In genomic region chr19:35318679-35319448, GRCh38 we compare ENCODE assay signal across 10 cellular contexts. TPM values are rescaled to one million over a fixed set of nuclear protein-coding genes. Genes with fewer than 3 reads are reported as not detected.
DNase-seq lines count a peak whose midpoint lies in the region; ATAC-seq, FAIRE-seq and TF ChIP-seq lines count a peak whose summit lies in the region.
"Had no signal": no experiment of that assay in that cellular context is flagged by ENCODE, and none has a peak within 500 bp of the region (broad histone marks: within the 10 kb centered on the region; RNA-seq: fewer than 3 reads in every experiment).

No MANE protein-coding gene starts in this region.

- H3K27me3 ChIP-seq in K562 (ENCODE audit: control insufficient read depth in 2 of 2, insufficient read depth in 2 of 2, low read length in 2 of 2) = no peaks in the 10 kb centered on the region
- H3K27me3 ChIP-seq in right lobe of liver = no peaks in the 10 kb centered on the region
- H3K27me3 ChIP-seq in tibial nerve = no peaks in the 10 kb centered on the region
- H3K27me3 ChIP-seq: cardiac muscle cell had no signal

- CTCF ChIA-PET in A549 (lab: Yijun Ruan, JAX) = interaction anchor here (1.0 to 2.6 kb wide), 2 partner anchors 18 to 177 kb away, joined by 3 to 8 read pairs; no protein-coding TSS in a partner anchor
- CTCF ChIA-PET in K562 (lab: Yijun Ruan, JAX; ENCODE audit: low intra/inter-chr PET ratio) = no interaction called here

- ATAC-seq in A549 (peak; percentile 70 to 83), K562 (peak; percentile 62), right lobe of liver (peak; percentile 68 to 83 (median 76)), HG02973 (IDR thresholded peaks at IDR 0.05; ENCODE audit: unreplicated experiment) (no peak)

- TF ChIP-seq RAD21 in A549 (conservative IDR thresholded peaks at IDR 0.05 in 1 of 2, IDR thresholded peaks at IDR 0.05 in 1 of 2) (no peak), K562 (CRISPR knock-in tag; conservative IDR thresholded peaks at IDR 0.05 in 1 of 2, IDR thresholded peaks at IDR 0.05 in 1 of 2) (no peak)

- H3K4me3 ChIP-seq in A549 = no peak overlapping the region
- H3K4me3 ChIP-seq in K562 = no peak overlapping the region
- H3K4me3 ChIP-seq in right lobe of liver = no peak overlapping the region
- H3K4me3 ChIP-seq in tibial nerve = no peak overlapping the region
- H3K4me3 ChIP-seq: cardiac muscle cell had no signal

- H3K27ac ChIP-seq in A549 (peak overlapping the region; percentile 55 to 70; a peak in 5 of 6 replicates), K562 (ENCODE audit: extremely low read depth, low read depth, low read length) (peak overlapping the region; percentile 69; the same call in 2 of the 3 replicates), right lobe of liver (peak overlapping the region in 1 of 3 donors; percentile 33), tibial nerve (peak overlapping the region in 2 of 4 donors; percentile 61 to 65)
- H3K27ac ChIP-seq: cardiac muscle cell had no signal

- DNase-seq in A549 (ENCODE audit: low read depth in 1 of 2, low spot score in 1 of 2) (peak; percentile 84), HS-27A (ENCODE audit: low read depth) (peak; percentile 93), K562 (ENCODE audit: extremely low read depth in 1 of 4, low spot score in 3 of 4) (peak; percentile 46 to 75 (median 48)), right lobe of liver (peak in 2 of 3 donors; percentile 67 to 81), tibial nerve (ENCODE audit: low spot score in 2 of 2) (peak in 1 of 2 donors; percentile 33), GDM1 (lab: John Stamatoyannopoulos, UW) (no peak)
- no peak for DNase-seq in stimulated activated CD4-positive, alpha-beta T cell treated with anti-CD3 and anti-CD28 coated beads, Interleukin-4, amount 100 ng/mL, for 1 hour

- TF ChIP-seq POLR2A in A549 (IDR thresholded peaks at IDR 0.05; ENCODE audit: low read length) (no peak), K562 (conservative IDR thresholded peaks at IDR 0.05) (no peak), right lobe of liver (IDR thresholded peaks at IDR 0.05) (no peak), tibial nerve (IDR thresholded peaks at IDR 0.05) (no peak)

- H3K9me3 ChIP-seq in A549 = peaks cover 11% of the 10 kb centered on the region
- H3K9me3 ChIP-seq in K562 (replicated peaks; ENCODE audit: control insufficient read depth, insufficient read depth, low read depth, low read length) = peaks cover 3% of the 10 kb centered on the region; the same call in 1 of the 2 replicates
- no peaks in the 10 kb centered on the region for H3K9me3 ChIP-seq in right lobe of liver
- H3K9me3 ChIP-seq in tibial nerve = peaks cover 0 to 4% (median 0%) of the 10 kb centered on the region in 4 donors

- in situ Hi-C loops in K562 (cut with MboI) = no loop called here

- POLR2A ChIA-PET in A549 (lab: Yijun Ruan, JAX) = no interaction called here
- POLR2A ChIA-PET in K562 (lab: Yijun Ruan, JAX) = interaction anchor here (1.0 to 2.8 kb wide), 3 partner anchors 11 to 48 kb away, joined by 3 to 11 read pairs (median 4); no protein-coding TSS in a partner anchor

- no peaks in the 10 kb centered on the region; the same call in 2 of the 3 replicates for H3K36me3 ChIP-seq in K562 (ENCODE audit: control insufficient read depth, insufficient read depth, low read length)
- H3K36me3 ChIP-seq in right lobe of liver = no peaks in the 10 kb centered on the region
- no peaks in the 10 kb centered on the region for H3K36me3 ChIP-seq in tibial nerve
- H3K36me3 ChIP-seq: cardiac muscle cell had no signal

- H3K79me2 ChIP-seq in K562 (ENCODE audit: control insufficient read depth, insufficient read depth, low read length) = no peaks in the 10 kb centered on the region

- WGBS in A549 (ENCODE audit: missing lambda C conversion rate) = 47% methylated on average over 16 of the region's 16 CpGs
- WGBS in K562 (ENCODE audit: insufficient coverage, low coverage, missing lambda C conversion rate) = 43% methylated on average over 16 of the region's 16 CpGs
- WGBS in right lobe of liver (ENCODE audit: insufficient coverage, low coverage, low lambda C conversion rate, missing lambda C conversion rate) = 63% methylated on average over 6 of the region's 16 CpGs
- 41 to 48% methylated on average over 14 to 16 of the region's 16 CpGs for WGBS in tibial nerve, 2 donors

- no peaks in the 10 kb centered on the region for H3K9me1 ChIP-seq in K562 (ENCODE audit: control insufficient read depth, insufficient read depth, low read length)

- peak overlapping the region; percentile 43 to 65 for H3K9ac ChIP-seq in K562 (ENCODE audit: insufficient read depth in 1 of 2, low read depth in 2 of 2, low read length in 2 of 2)

- BruUV-seq in K562 (replicated peaks; lab: Mats Ljungman, UMichigan) = no TSS peak

- TF ChIP-seq EP300 in A549 (IDR thresholded peaks at IDR 0.05) (no peak), K562 (IDR thresholded peaks at IDR 0.05; ENCODE audit: low read length) (no peak), tibial nerve (IDR thresholded peaks at IDR 0.05) (peak; percentile 13 to 73)

- peaks cover 16% of the 10 kb centered on the region for H3K4me1 ChIP-seq in A549
- H3K4me1 ChIP-seq in K562 (replicated peaks in 1 of 2; ENCODE audit: control insufficient read depth in 2 of 2, insufficient read depth in 2 of 2, low read length in 2 of 2) = peaks cover 37 to 38% of the 10 kb centered on the region in 2 experiments
- H3K4me1 ChIP-seq in right lobe of liver = no peaks in the 10 kb centered on the region
- H3K4me1 ChIP-seq in tibial nerve = peaks cover 0 to 9% (median 2%) of the 10 kb centered on the region in 4 donors

- intact Hi-C loops in K562 (cut with micrococcal nuclease) (no loop called here), right lobe of liver (cut with DNase I) (no loop called here)

- H2AFZ ChIP-seq in K562 (ENCODE audit: low read depth, low read length) = peak overlapping the region; percentile 89

- FAIRE-seq in A549 (lab: Jason Lieb, UNC) = peak; percentile 63
- peak; percentile 71 for FAIRE-seq in K562 (lab: Jason Lieb, UNC)

- peak overlapping the region; percentile 41 for H3K4me2 ChIP-seq in A549
- peak overlapping the region; percentile 21 for H3K4me2 ChIP-seq in K562 (ENCODE audit: insufficient read depth, low read length)

- TF ChIP-seq CTCF in A549 (IDR thresholded peaks at IDR 0.05) (no peak), K562 (IDR thresholded peaks at IDR 0.05 in 2 of 3, conservative IDR thresholded peaks at IDR 0.05 in 1 of 3; ENCODE audit: insufficient read depth in 2 of 3, low read depth in 1 of 3, low read length in 3 of 3) (no peak), right lobe of liver (IDR thresholded peaks at IDR 0.05) (no peak), tibial nerve (IDR thresholded peaks at IDR 0.05) (no peak)

- H4K20me1 ChIP-seq in K562 (replicated peaks; ENCODE audit: control insufficient read depth, insufficient read depth, low read length) = no peaks in the 10 kb centered on the region

RNA-seq across cellular contexts. Expression of gene CD22, which starts 10.1 kb away (rescaled TPM):
- polyA plus RNA-seq in A549 (2011; rRNA removed) = 0.14 and 0.29 TPM in 2 replicates
- polyA plus RNA-seq in A549 (2012; cell fraction: cytosol; rRNA removed) = 0.03 and 0.20 TPM in 2 replicates
- polyA plus RNA-seq in A549 (2012; cell fraction: nucleus; rRNA removed) = 0.18 TPM in 1 of 2 replicates, not detected in the other
- polyA plus RNA-seq in A549 (2017; fragmentation: RNase III; extraction: RNeasy Plus Mini Kit Qiagen cat#74134 plus additional on column Dnase treatment) = 0.05 TPM in 1 of 3 replicates, not detected in the others
- polyA minus RNA-seq in A549 (2011; rRNA and poly(A)+ RNA removed) = not detected in 2 replicates
- total RNA-seq in K562 (2011; cell fraction: chromatin; rRNA removed; ENCODE audit: low replicate concordance) = 29.7 and 39.0 TPM in 2 replicates
- total RNA-seq in K562 (2011; cell fraction: nucleolus; rRNA removed) = 22.1 and 24.3 TPM in 2 replicates
- 23.2 and 26.7 TPM in 2 replicates for total RNA-seq in K562 (2011; cell fraction: nucleoplasm; rRNA removed)
- 5.0 and 5.3 TPM in 2 replicates for total RNA-seq in K562 (2014; rRNA removed)
- total RNA-seq in K562 (2014; rRNA removed; fragmentation: Illumina TruSeq; extraction: Trizol) = 2.3 and 2.4 TPM in 2 replicates
- total RNA-seq in K562 (2015; rRNA removed; fragmentation: Illumina TruSeq; extraction: Trizol) = 1.7 and 2.1 TPM in 2 replicates
- total RNA-seq in K562 (2021) = 3.5 and 5.9 TPM in 2 replicates
- 2.4 and 4.2 TPM in 2 replicates for polyA plus RNA-seq in K562 (2011; rRNA removed)
- 2.3 and 3.4 TPM in 2 replicates for polyA plus RNA-seq in K562 (2011; cell fraction: cytosol; rRNA removed)
- 5.1 and 17.6 TPM in 2 replicates for polyA plus RNA-seq in K562 (2011; cell fraction: nucleus; rRNA removed)
- polyA plus RNA-seq in K562 (2012) = 3.0 and 4.6 TPM in 2 replicates
- 3.7 and 4.1 TPM in 2 replicates for polyA plus RNA-seq in K562 (2014; fragmentation: Illumina TruSeq; extraction: Trizol)
- under 1 TPM; 0.29 to 0.84 TPM for polyA plus RNA-seq in K562 (2014; fragmentation: Nextera tagmentation; extraction: Ambion mirVana)
- polyA plus RNA-seq in K562 (2014; rRNA removed) = 4.1 and 6.2 TPM in 2 replicates
- polyA minus RNA-seq in K562 (2011; rRNA and poly(A)+ RNA removed) = 1.4 and 6.6 TPM in 2 replicates
- 3.2 TPM in 1 of 2 replicates, not detected in the other for polyA minus RNA-seq in K562 (2011; cell fraction: cytosol; rRNA and poly(A)+ RNA removed)
- polyA minus RNA-seq in K562 (2011; cell fraction: nucleus; rRNA and poly(A)+ RNA removed) = 1.6 and 3.8 TPM in 2 replicates
- total RNA-seq in right lobe of liver = 1 to 10 TPM in 3 of 6 experiments, under 1 TPM in 3; 0.39 to 1.3 (median 0.96) TPM
- 10 to 100 TPM in 3 of 4 donors, 1 to 10 TPM in 1; 7.2 to 22.8 (median 13.4) TPM for total RNA-seq in tibial nerve
- polyA plus RNA-seq: cardiac muscle cell had no signal

RNA-seq across cellular contexts. Expression of gene MAG, which starts 26.9 kb away (rescaled TPM):
- polyA plus RNA-seq in A549 (2011; rRNA removed) (not detected in 2 replicates), A549 (2017; fragmentation: RNase III; extraction: RNeasy Plus Mini Kit Qiagen cat#74134 plus additional on column Dnase treatment) (not detected in 3 replicates), K562 (2011; rRNA removed) (1.4 and 1.6 TPM in 2 replicates), K562 (2014; fragmentation: Illumina TruSeq; extraction: Trizol) (0.61 and 3.3 TPM in 2 replicates), K562 (2014; fragmentation: Nextera tagmentation; extraction: Ambion mirVana) (under 1 TPM; 0.11 to 0.39 TPM), K562 (2014; rRNA removed) (2.9 and 10.0 TPM in 2 replicates)
- not detected in 2 replicates for polyA plus RNA-seq in A549 (2012; cell fraction: cytosol; rRNA removed)
- not detected in 2 replicates for polyA plus RNA-seq in A549 (2012; cell fraction: nucleus; rRNA removed)
- polyA minus RNA-seq in A549 (2011; rRNA and poly(A)+ RNA removed) = not detected in 2 replicates
- 9.6 and 21.9 TPM in 2 replicates for total RNA-seq in K562 (2011; cell fraction: chromatin; rRNA removed; ENCODE audit: low replicate concordance)
- total RNA-seq in K562 (2011; cell fraction: nucleolus; rRNA removed) = 25.2 and 25.7 TPM in 2 replicates
- 12.0 and 17.2 TPM in 2 replicates for total RNA-seq in K562 (2011; cell fraction: nucleoplasm; rRNA removed)
- total RNA-seq in K562 (2014; rRNA removed) (6.3 and 9.0 TPM in 2 replicates), K562 (2014; rRNA removed; fragmentation: Illumina TruSeq; extraction: Trizol) (0.67 and 1.1 TPM in 2 replicates), K562 (2015; rRNA removed; fragmentation: Illumina TruSeq; extraction: Trizol) (2.8 and 4.6 TPM in 2 replicates), K562 (2021) (6.4 and 7.7 TPM in 2 replicates), right lobe of liver (under 1 TPM in 1 of 6 experiments, not detected in 5; 0.40 TPM), tibial nerve (10 to 100 TPM; 31.8 to 49.6 (median 38.4) TPM)
- polyA plus RNA-seq in K562 (2011; cell fraction: cytosol; rRNA removed) = 1.6 and 6.7 TPM in 2 replicates
- polyA plus RNA-seq in K562 (2011; cell fraction: nucleus; rRNA removed) = 1.9 and 8.2 TPM in 2 replicates
- polyA plus RNA-seq in K562 (2012) = 2.3 and 5.2 TPM in 2 replicates
- 1.4 TPM in 1 of 2 replicates, not detected in the other for polyA minus RNA-seq in K562 (2011; rRNA and poly(A)+ RNA removed)
- polyA minus RNA-seq in K562 (2011; cell fraction: cytosol; rRNA and poly(A)+ RNA removed) = 3.0 and 8.6 TPM in 2 replicates
- polyA minus RNA-seq in K562 (2011; cell fraction: nucleus; rRNA and poly(A)+ RNA removed) = 3.8 and 6.6 TPM in 2 replicates

RNA-seq across cellular contexts. Expression of gene FFAR1, which starts 28.8 kb away (rescaled TPM):
- polyA plus RNA-seq in A549 (2011; rRNA removed) (not detected in 2 replicates), A549 (2017; fragmentation: RNase III; extraction: RNeasy Plus Mini Kit Qiagen cat#74134 plus additional on column Dnase treatment) (not detected in 3 replicates), K562 (2011; rRNA removed) (not detected in 2 replicates), K562 (2014; fragmentation: Illumina TruSeq; extraction: Trizol) (not detected in 2 replicates), K562 (2014; fragmentation: Nextera tagmentation; extraction: Ambion mirVana) (not detected), K562 (2014; rRNA removed) (not detected in 2 replicates)
- polyA plus RNA-seq in A549 (2012; cell fraction: cytosol; rRNA removed) = not detected in 2 replicates
- not detected in 2 replicates for polyA plus RNA-seq in A549 (2012; cell fraction: nucleus; rRNA removed)
- polyA minus RNA-seq in A549 (2011; rRNA and poly(A)+ RNA removed) = not detected in 2 replicates
- 0.28 TPM in 1 of 2 replicates, not detected in the other for total RNA-seq in K562 (2011; cell fraction: chromatin; rRNA removed; ENCODE audit: low replicate concordance)
- 0.13 and 0.17 TPM in 2 replicates for total RNA-seq in K562 (2011; cell fraction: nucleolus; rRNA removed)
- total RNA-seq in K562 (2011; cell fraction: nucleoplasm; rRNA removed) = not detected in 2 replicates
- total RNA-seq in K562 (2014; rRNA removed) (not detected in 2 replicates), K562 (2014; rRNA removed; fragmentation: Illumina TruSeq; extraction: Trizol) (not detected in 2 replicates), K562 (2015; rRNA removed; fragmentation: Illumina TruSeq; extraction: Trizol) (not detected in 2 replicates), K562 (2021) (not detected in 2 replicates), right lobe of liver (not detected), tibial nerve (under 1 TPM in 1 of 4 donors, not detected in 3; 0.59 TPM)
- not detected in 2 replicates for polyA plus RNA-seq in K562 (2011; cell fraction: cytosol; rRNA removed)
- 0.06 TPM in 1 of 2 replicates, not detected in the other for polyA plus RNA-seq in K562 (2011; cell fraction: nucleus; rRNA removed)
- not detected in 2 replicates for polyA plus RNA-seq in K562 (2012)
- not detected in 2 replicates for polyA minus RNA-seq in K562 (2011; rRNA and poly(A)+ RNA removed)
- polyA minus RNA-seq in K562 (2011; cell fraction: cytosol; rRNA and poly(A)+ RNA removed) = not detected in 2 replicates
- not detected in 2 replicates for polyA minus RNA-seq in K562 (2011; cell fraction: nucleus; rRNA and poly(A)+ RNA removed)
- total RNA-seq: cardiac muscle cell, urinary bladder had no signal
- polyA plus RNA-seq: urinary bladder had no signal

RNA-seq across cellular contexts. Expression of gene HAMP, which starts 36.5 kb away (rescaled TPM):
- polyA plus RNA-seq in A549 (2011; rRNA removed) = not detected in 2 replicates
- polyA plus RNA-seq in A549 (2012; cell fraction: cytosol; rRNA removed) = not detected in 2 replicates
- polyA plus RNA-seq in A549 (2012; cell fraction: nucleus; rRNA removed) = 0.22 TPM in 2 replicates
- polyA plus RNA-seq in A549 (2017; fragmentation: RNase III; extraction: RNeasy Plus Mini Kit Qiagen cat#74134 plus additional on column Dnase treatment) = 0.03 TPM in 1 of 3 replicates, not detected in the others
- not detected in 2 replicates for polyA minus RNA-seq in A549 (2011; rRNA and poly(A)+ RNA removed)
- 0.25 and 1.3 TPM in 2 replicates for total RNA-seq in K562 (2011; cell fraction: chromatin; rRNA removed; ENCODE audit: low replicate concordance)
- 1.5 and 2.1 TPM in 2 replicates for total RNA-seq in K562 (2011; cell fraction: nucleolus; rRNA removed)
- total RNA-seq in K562 (2011; cell fraction: nucleoplasm; rRNA removed) = 0.84 and 1.9 TPM in 2 replicates
- total RNA-seq in K562 (2014; rRNA removed) = not detected in 2 replicates
- 0.29 TPM in 1 of 2 replicates, not detected in the other for total RNA-seq in K562 (2014; rRNA removed; fragmentation: Illumina TruSeq; extraction: Trizol)
- 0.57 TPM in 1 of 2 replicates, not detected in the other for total RNA-seq in K562 (2015; rRNA removed; fragmentation: Illumina TruSeq; extraction: Trizol)
- 0.29 TPM in 2 replicates for total RNA-seq in K562 (2021)
- 0.26 and 0.39 TPM in 2 replicates for polyA plus RNA-seq in K562 (2011; rRNA removed)
- polyA plus RNA-seq in K562 (2011; cell fraction: cytosol; rRNA removed) = 0.74 and 3.9 TPM in 2 replicates
- 0.24 and 0.74 TPM in 2 replicates for polyA plus RNA-seq in K562 (2011; cell fraction: nucleus; rRNA removed)
- polyA plus RNA-seq in K562 (2012) = 0.98 and 2.0 TPM in 2 replicates
- polyA plus RNA-seq in K562 (2014; fragmentation: Illumina TruSeq; extraction: Trizol) = 0.64 and 1.1 TPM in 2 replicates
- polyA plus RNA-seq in K562 (2014; fragmentation: Nextera tagmentation; extraction: Ambion mirVana) = 1 to 10 TPM in 1 of 2 experiments, under 1 TPM in 1; 0.65 to 1.0 TPM
- polyA plus RNA-seq in K562 (2014; rRNA removed) = 0.05 and 0.76 TPM in 2 replicates
- 0.11 TPM in 1 of 2 replicates, not detected in the other for polyA minus RNA-seq in K562 (2011; rRNA and poly(A)+ RNA removed)
- 1.6 TPM in 1 of 2 replicates, not detected in the other for polyA minus RNA-seq in K562 (2011; cell fraction: cytosol; rRNA and poly(A)+ RNA removed)
- polyA minus RNA-seq in K562 (2011; cell fraction: nucleus; rRNA and poly(A)+ RNA removed) = 0.11 and 0.67 TPM in 2 replicates
- 100 to 1,000 TPM in 2 of 6 experiments, 10 to 100 TPM in 3, under 1 TPM in 1; 0.86 to 146 (median 65.3) TPM for total RNA-seq in right lobe of liver
- 1 to 10 TPM in 1 of 4 donors, not detected in 3; 2.9 TPM for total RNA-seq in tibial nerve
- total RNA-seq: urinary bladder had no signal

RNA-seq across cellular contexts. Expression of gene FFAR3, which starts 39.4 kb away (rescaled TPM):
- polyA plus RNA-seq in A549 (2011; rRNA removed) = not detected in 2 replicates
- polyA plus RNA-seq in A549 (2012; cell fraction: cytosol; rRNA removed) = 0.03 TPM in 1 of 2 replicates, not detected in the other
- not detected in 2 replicates for polyA plus RNA-seq in A549 (2012; cell fraction: nucleus; rRNA removed)
- not detected in 3 replicates for polyA plus RNA-seq in A549 (2017; fragmentation: RNase III; extraction: RNeasy Plus Mini Kit Qiagen cat#74134 plus additional on column Dnase treatment)
- polyA minus RNA-seq in A549 (2011; rRNA and poly(A)+ RNA removed) = not detected in 2 replicates
- total RNA-seq in K562 (2011; cell fraction: chromatin; rRNA removed; ENCODE audit: low replicate concordance) = not detected in 2 replicates
- total RNA-seq in K562 (2011; cell fraction: nucleolus; rRNA removed) = not detected in 2 replicates
- total RNA-seq in K562 (2011; cell fraction: nucleoplasm; rRNA removed) = not detected in 2 replicates
- not detected in 2 replicates for total RNA-seq in K562 (2014; rRNA removed)
- total RNA-seq in K562 (2014; rRNA removed; fragmentation: Illumina TruSeq; extraction: Trizol) = not detected in 2 replicates
- total RNA-seq in K562 (2015; rRNA removed; fragmentation: Illumina TruSeq; extraction: Trizol) = not detected in 2 replicates
- not detected in 2 replicates for total RNA-seq in K562 (2021)
- polyA plus RNA-seq in K562 (2011; rRNA removed) = not detected in 2 replicates
- not detected in 2 replicates for polyA plus RNA-seq in K562 (2011; cell fraction: cytosol; rRNA removed)
- polyA plus RNA-seq in K562 (2011; cell fraction: nucleus; rRNA removed) = not detected in 2 replicates
- polyA plus RNA-seq in K562 (2012) = not detected in 2 replicates
- not detected in 2 replicates for polyA plus RNA-seq in K562 (2014; fragmentation: Illumina TruSeq; extraction: Trizol)
- not detected for polyA plus RNA-seq in K562 (2014; fragmentation: Nextera tagmentation; extraction: Ambion mirVana)
- polyA plus RNA-seq in K562 (2014; rRNA removed) = not detected in 2 replicates
- not detected in 2 replicates for polyA minus RNA-seq in K562 (2011; rRNA and poly(A)+ RNA removed)
- polyA minus RNA-seq in K562 (2011; cell fraction: cytosol; rRNA and poly(A)+ RNA removed) = not detected in 2 replicates
- not detected in 2 replicates for polyA minus RNA-seq in K562 (2011; cell fraction: nucleus; rRNA and poly(A)+ RNA removed)
- total RNA-seq in right lobe of liver = under 1 TPM in 1 of 6 experiments, not detected in 5; 0.27 TPM
- under 1 TPM in 1 of 4 donors, not detected in 3; 0.87 TPM for total RNA-seq in tibial nerve
- polyA plus RNA-seq: cardiac muscle cell had no signal

Comparison
In these comparisons a context has a peak if more than half of its experiments do, and no peak if none do; other contexts are left out.
1. DNase-seq: peak in A549 (2 of 2), HS-27A (single experiment), K562 (4 of 4) and right lobe of liver (2 of 3); none in stimulated activated CD4-positive, alpha-beta T cell treated with anti-CD3 and anti-CD28 coated beads, Interleukin-4, amount 100 ng/mL, for 1 hour (single experiment) and GDM1 (single experiment).
2. Of the 35 proteins assayed by ChIP-seq in both K562 and A549: peak only in K562: E2F6 and NR3C1; only in A549: JUNB; in both: BHLHE40, MAX and USF2; in neither: 25; mixed calls (peak in some experiments, not most) for 4.